ENCODE assay signal across 13 cellular contexts in the genomic region with DNA sequence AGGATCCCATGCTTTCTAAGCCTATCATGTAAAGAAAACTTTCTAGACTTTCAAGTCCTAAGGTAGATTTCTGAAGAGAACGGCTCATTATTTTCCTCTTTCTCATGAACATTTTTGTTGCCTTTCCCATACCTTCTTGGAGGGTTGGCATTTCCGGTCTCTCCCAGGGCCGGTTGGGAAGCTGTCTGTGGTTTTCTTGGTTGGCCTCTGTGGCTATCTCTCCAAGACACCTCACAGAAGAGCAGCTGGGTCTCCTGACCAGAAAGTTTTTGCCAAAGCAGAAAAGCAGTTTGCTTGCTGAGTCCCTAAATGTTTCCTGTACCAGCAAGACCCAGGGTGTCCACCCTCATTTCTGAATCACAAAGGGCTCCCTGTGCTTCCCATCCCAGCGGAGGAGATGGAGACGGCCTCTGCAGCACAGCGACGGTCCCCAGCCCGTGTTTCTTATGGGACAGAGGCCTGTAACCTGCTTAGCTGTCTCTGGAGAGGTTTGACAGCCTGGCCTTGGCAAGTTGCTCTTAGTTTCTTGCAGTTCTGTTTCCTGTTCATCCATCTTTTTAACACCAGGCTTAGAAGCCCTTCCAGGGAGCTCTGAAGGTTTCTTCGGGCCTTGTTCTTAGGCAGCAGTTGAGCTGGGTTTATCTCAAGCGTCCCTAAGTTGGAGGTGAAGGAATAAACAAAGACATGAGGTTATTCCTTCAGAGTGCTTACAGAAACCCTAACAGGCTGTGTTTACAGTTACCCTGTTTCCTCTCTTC. TPM values are rescaled to one million over a fixed set of nuclear protein-coding genes. Genes with fewer than 3 reads are reported as not detected.
DNase-seq lines count a peak whose midpoint lies in the region; TF ChIP-seq lines count a peak whose summit lies in the region.
"Had no signal": no experiment of that assay in that cellular context is flagged by ENCODE, and none has a peak within 500 bp of the region (broad histone marks: within the 10 kb centered on the region; RNA-seq: fewer than 3 reads in every experiment).

No MANE protein-coding gene starts in this region.

- H3K4me1 Mint-ChIP-seq in CD14-positive monocyte (peaks cover 4% of the 10 kb centered on the region), glutamatergic neuron (ENCODE audit: low read depth, unreplicated experiment) (peaks cover 10% of the 10 kb centered on the region)

- H3K9me3 ChIP-seq in MG63 (no peaks in the 10 kb centered on the region), esophagus muscularis mucosa (no peaks in the 10 kb centered on the region), ovary (no peaks in the 10 kb centered on the region)

- TF ChIP-seq EP300 in esophagus muscularis mucosa (IDR thresholded peaks at IDR 0.05), result no peak
- no peak for TF ChIP-seq EP300 in ovary (IDR thresholded peaks at IDR 0.05)

- H3K36me3 Mint-ChIP-seq in CD14-positive monocyte (no peaks in the 10 kb centered on the region), glutamatergic neuron (ENCODE audit: unreplicated experiment) (peaks cover 7% of the 10 kb centered on the region)

- TF ChIP-seq CTCF in CD14-positive monocyte (IDR thresholded peaks at IDR 0.05) (no peak), esophagus muscularis mucosa (IDR thresholded peaks at IDR 0.05) (no peak), ovary (IDR thresholded peaks at IDR 0.05) (no peak), glutamatergic neuron (IDR thresholded peaks at IDR 0.05; ENCODE audit: partially characterized antibody, unreplicated experiment) (no peak)

- peak overlapping the region in 1 of 7 donors; percentile 51 for H3K27ac Mint-ChIP-seq in CD14-positive monocyte
- H3K27ac Mint-ChIP-seq in glutamatergic neuron (ENCODE audit: unreplicated experiment), result no peak overlapping the region

- intact Hi-C loops in CD14-positive monocyte (cut with micrococcal nuclease), result no loop called here
- intact Hi-C loops in esophagus muscularis mucosa (cut with DNase I), result no loop called here
- intact Hi-C loops in ovary (cut with DNase I), result no loop called here

- H3K36me3 ChIP-seq in MG63, result peaks cover 4% of the 10 kb centered on the region; the same call in 1 of the 2 replicates
- no peaks in the 10 kb centered on the region for H3K36me3 ChIP-seq in esophagus muscularis mucosa
- H3K36me3 ChIP-seq in ovary, result no peaks in the 10 kb centered on the region

- peaks cover 0 to 21% (median 19%) of the 10 kb centered on the region in 4 donors for H3K4me1 ChIP-seq in esophagus muscularis mucosa
- peaks cover 17% of the 10 kb centered on the region for H3K4me1 ChIP-seq in ovary (ENCODE audit: insufficient read depth)

- no peak overlapping the region for H3K4me3 ChIP-seq in MG63
- no peak overlapping the region for H3K4me3 ChIP-seq in esophagus muscularis mucosa
- H3K4me3 ChIP-seq in ovary, result no peak overlapping the region

- peaks cover 0 to 14% (median 3%) of the 10 kb centered on the region in 3 donors for H3K27me3 Mint-ChIP-seq in CD14-positive monocyte (ENCODE audit: low read depth in 3 of 3)
- H3K27me3 Mint-ChIP-seq in glutamatergic neuron (ENCODE audit: unreplicated experiment), result peaks cover 4% of the 10 kb centered on the region

- 58% methylated on average over 10 of the region's 10 CpGs for WGBS in esophagus muscularis mucosa
- WGBS in ovary, 3 donors, result 29 to 53% (median 30%) methylated on average over 10 of the region's 10 CpGs

- H3K9me3 Mint-ChIP-seq in CD14-positive monocyte (no peaks in the 10 kb centered on the region), glutamatergic neuron (ENCODE audit: unreplicated experiment) (peaks cover 6% of the 10 kb centered on the region)

- TF ChIP-seq POLR2A in esophagus muscularis mucosa (IDR thresholded peaks at IDR 0.05; ENCODE audit: low read depth) (no peak), ovary (IDR thresholded peaks at IDR 0.05) (no peak)

- no peaks in the 10 kb centered on the region for H3K27me3 ChIP-seq in MG63
- no peaks in the 10 kb centered on the region for H3K27me3 ChIP-seq in esophagus muscularis mucosa
- no peaks in the 10 kb centered on the region for H3K27me3 ChIP-seq in ovary

- H3K4me3 Mint-ChIP-seq in CD14-positive monocyte (no peak overlapping the region), glutamatergic neuron (ENCODE audit: unreplicated experiment) (no peak overlapping the region)

- peak overlapping the region; percentile 30 to 68 (median 54) for H3K27ac ChIP-seq in esophagus muscularis mucosa (replicated peaks in 1 of 4)
- peak overlapping the region in 1 of 2 donors; percentile 71 for H3K27ac ChIP-seq in ovary

- DNase-seq in CD14-positive monocyte (ENCODE audit: low spot score) (peak; percentile 15), MG63 (peak; percentile 77), esophagus muscularis mucosa (ENCODE audit: extremely low spot score) (no peak), ovary (peak in 4 of 5 donors; percentile 28 to 44 (median 38)), NCI-H2171 treated with DMSO at 0.1 percent for 48 hours (lab: John Stamatoyannopoulos, UW) (no peak), NCI-H1092 (lab: John Stamatoyannopoulos, UW) (no peak), germinal center (ENCODE audit: low spot score) (no peak), glutamatergic neuron (no peak)
- DNase-seq: activated T-cell treated with anti-CD3 and anti-CD28 coated beads, Interleukin-2, amount 50 U/mL, for 48 hours; anterior cingulate cortex; DMS79; hippocampal formation; NCI-H187 treated with DMSO at 0.1 percent for 48 hours had no signal

RNA-seq across cellular contexts. Expression of a gene that starts 39.8 kb away (rescaled TPM):
- not detected for polyA plus RNA-seq in CD14-positive monocyte
- 2.7 and 3.1 TPM in 2 replicates for total RNA-seq in MG63 (2014; rRNA removed; shearing (Covaris generic); ENCODE audit: low replicate concordance)
- total RNA-seq in esophagus muscularis mucosa, result 10 to 100 TPM in 1 of 4 donors, 1 to 10 TPM in 3; 3.7 to 11.0 (median 7.7) TPM
- 100 to 1,000 TPM; 219 to 723 (median 335) TPM for total RNA-seq in ovary
- 100 to 1,000 TPM; 104 to 228 TPM for polyA plus RNA-seq in ovary
- 134 TPM for total RNA-seq in glutamatergic neuron (ENCODE audit: unreplicated experiment)

Comparison
In these comparisons a context has a peak if more than half of its experiments do, and no peak if none do; other contexts are left out.
1. DNase-seq: peak in CD14-positive monocyte (single experiment), MG63 (single experiment) and ovary (4 of 5); none in esophagus muscularis mucosa (single experiment), NCI-H2171 treated with DMSO at 0.1 percent for 48 hours (single experiment), NCI-H1092 (single experiment), germinal center (single experiment) and glutamatergic neuron (single experiment).
2. RNA of a gene that starts 39.8 kb away (total RNA-seq): 219 to 723 TPM in ovary and 134 TPM in glutamatergic neuron (single experiment); 3.7 to 11.0 TPM in esophagus muscularis mucosa and 2.7 to 3.1 TPM in MG63; every median in the first group is over 10 times any median in the second.